17 cellular contexts compared by ENCODE assay signal in the genomic region with DNA sequence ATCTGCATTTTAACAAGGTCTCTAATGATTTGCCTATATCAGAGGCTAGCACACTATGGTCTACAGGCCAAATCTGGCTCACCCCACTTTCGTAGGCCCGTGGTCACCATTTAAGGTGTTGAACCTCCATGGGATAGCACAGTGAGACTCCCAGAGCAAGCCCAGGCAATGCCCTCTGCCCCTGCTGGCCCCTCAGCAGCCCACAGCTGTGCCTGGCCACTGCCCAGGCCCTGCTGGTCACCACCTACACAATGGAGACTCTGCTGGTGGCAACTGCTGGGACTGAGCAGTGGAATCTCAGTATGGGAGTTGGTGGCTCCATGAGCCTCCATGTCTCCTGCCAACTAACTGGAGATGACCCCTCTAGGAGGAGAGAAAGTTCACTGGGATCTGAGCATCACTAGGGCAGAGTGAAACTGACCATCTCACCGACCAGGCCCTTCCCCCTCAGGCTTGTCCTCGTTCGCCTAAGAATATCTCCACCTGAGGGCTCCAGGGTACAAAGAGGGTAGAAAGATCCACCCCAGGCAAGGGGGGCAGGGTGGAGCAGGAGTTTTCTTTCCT. TPM values are rescaled to one million over a fixed set of nuclear protein-coding genes. Genes with fewer than 3 reads are reported as not detected.
DNase-seq lines count a peak whose midpoint lies in the region; TF ChIP-seq lines count a peak whose summit lies in the region.
"Had no signal": no experiment of that assay in that cellular context is flagged by ENCODE, and none has a peak within 500 bp of the region (broad histone marks: within the 10 kb centered on the region; RNA-seq: fewer than 3 reads in every experiment).

No MANE protein-coding gene starts in this region.

- no peak overlapping the region for H2BK12ac ChIP-seq in neuronal stem cell (ENCODE audit: low read length)

- no peak overlapping the region for H3K23ac ChIP-seq in neuronal stem cell (ENCODE audit: low read depth, low read length, poor library complexity)

- H3K4ac ChIP-seq in neuronal stem cell (ENCODE audit: low read length): no peak overlapping the region

- in situ Hi-C loops in mammary epithelial cell (cut with MboI; ENCODE audit: low sequenced_read_pairs in 2 of 2): no loop called here

- peak overlapping the region; percentile 24 for H3K18ac ChIP-seq in neuronal stem cell (ENCODE audit: low read length)

- H3K9me3 Mint-ChIP-seq in activated CD4-positive, alpha-beta memory T cell treated with anti-CD3 and anti-CD28 coated beads for 36 hours: no peaks in the 10 kb centered on the region

- no TSS peak for BruUV-seq in mammary epithelial cell (replicated peaks; lab: Mats Ljungman, UMichigan)

- H2BK120ac ChIP-seq in neuronal stem cell (ENCODE audit: low read depth, low read length): no peak overlapping the region

- intact Hi-C loops in mammary epithelial cell (cut with micrococcal nuclease) (no loop called here), breast epithelium (cut with DNase I; ENCODE audit: low total_unique reads) (no loop called here), esophagus muscularis mucosa (cut with DNase I) (no loop called here), left ventricle myocardium inferior (cut with micrococcal nuclease) (no loop called here)
- intact Hi-C loops in activated CD4-positive, alpha-beta memory T cell treated with anti-CD3 and anti-CD28 coated beads for 36 hours (cut with micrococcal nuclease): no loop called here

- POLR2A ChIA-PET in activated CD4-positive, alpha-beta memory T cell treated with anti-CD3 and anti-CD28 coated beads for 36 hours (lab: Charles Lee): no interaction called here

- no peaks in the 10 kb centered on the region for H4K20me1 ChIP-seq in mammary epithelial cell (ENCODE audit: insufficient read depth, low read length)
- H4K20me1 ChIP-seq: BLaER1 had no signal

- no peaks in the 10 kb centered on the region for H3K4me1 ChIP-seq in mammary epithelial cell (ENCODE audit: insufficient read depth, low read length)
- no peaks in the 10 kb centered on the region for H3K4me1 ChIP-seq in breast epithelium
- H3K4me1 ChIP-seq in esophagus muscularis mucosa: no peaks in the 10 kb centered on the region
- peaks cover 0 to 6% of the 10 kb centered on the region in 2 donors for H3K4me1 ChIP-seq in neuronal stem cell (ENCODE audit: control insufficient read depth in 2 of 2, insufficient read depth in 1 of 2, low read depth in 1 of 2, low read length in 2 of 2)
- H3K4me1 ChIP-seq in left ventricle myocardium inferior: no peaks in the 10 kb centered on the region
- H3K4me1 ChIP-seq: BLaER1, HAP-1 had no signal

- H3K36me3 Mint-ChIP-seq in activated CD4-positive, alpha-beta memory T cell treated with anti-CD3 and anti-CD28 coated beads for 36 hours: no peaks in the 10 kb centered on the region
- H3K36me3 Mint-ChIP-seq: CD4-positive, CD25-positive, alpha-beta regulatory T cell had no signal

- no peak overlapping the region for H2BK5ac ChIP-seq in neuronal stem cell (ENCODE audit: low read length)

- no peaks in the 10 kb centered on the region for H3K79me1 ChIP-seq in neuronal stem cell (ENCODE audit: low read depth, low read length)

- H2BK15ac ChIP-seq in neuronal stem cell (ENCODE audit: low read length): no peak overlapping the region

- no peak overlapping the region for H3K4me3 ChIP-seq in mammary epithelial cell (replicated peaks in 1 of 3; ENCODE audit: insufficient read depth in 1 of 3, low read depth in 2 of 3, low read length in 3 of 3)
- H3K4me3 ChIP-seq in breast epithelium: no peak overlapping the region
- no peak overlapping the region for H3K4me3 ChIP-seq in esophagus muscularis mucosa
- H3K4me3 ChIP-seq in neuronal stem cell (ENCODE audit: low read length in 2 of 2): no peak overlapping the region
- no peak overlapping the region for H3K4me3 ChIP-seq in left ventricle myocardium inferior
- H3K4me3 ChIP-seq: BLaER1, GM23248, HAP-1 had no signal

- H3K9me3 ChIP-seq in mammary epithelial cell (replicated peaks; ENCODE audit: insufficient read depth, low read length) (no peaks in the 10 kb centered on the region), breast epithelium (no peaks in the 10 kb centered on the region), esophagus muscularis mucosa (no peaks in the 10 kb centered on the region), neuronal stem cell (replicated peaks in 1 of 2; ENCODE audit: control insufficient read depth in 2 of 2, insufficient read depth in 1 of 2, low read depth in 1 of 2, low read length in 2 of 2) (peaks cover 0 to 2% of the 10 kb centered on the region in 2 donors), left ventricle myocardium inferior (replicated peaks) (no peaks in the 10 kb centered on the region)
- H3K9me3 ChIP-seq: BLaER1, HAP-1 had no signal

- H3K4me2 ChIP-seq in mammary epithelial cell (ENCODE audit: insufficient read depth, low read depth, low read length): no peak overlapping the region
- H3K4me2 ChIP-seq in neuronal stem cell (ENCODE audit: insufficient read depth, low read length, poor library complexity, severe bottlenecking): no peak overlapping the region
- H3K4me2 ChIP-seq: BLaER1 had no signal

- dilution Hi-C loops in mammary epithelial cell (cut with HindIII; ENCODE audit: low sequenced_read_pairs): no loop called here

- H3K36me3 ChIP-seq in mammary epithelial cell (ENCODE audit: insufficient read depth, low read length) (no peaks in the 10 kb centered on the region), breast epithelium (no peaks in the 10 kb centered on the region), esophagus muscularis mucosa (no peaks in the 10 kb centered on the region), neuronal stem cell (replicated peaks in 1 of 2; ENCODE audit: control insufficient read depth in 2 of 2, insufficient read depth in 2 of 2, low read length in 2 of 2) (no peaks in the 10 kb centered on the region), left ventricle myocardium inferior (no peaks in the 10 kb centered on the region)
- H3K36me3 ChIP-seq: BLaER1, HAP-1 had no signal

- peak overlapping the region; percentile 12 for H2AFZ ChIP-seq in mammary epithelial cell (ENCODE audit: low read depth, low read length)
- no peak overlapping the region for H2AFZ ChIP-seq in neuronal stem cell (ENCODE audit: low read length)
- H2AFZ ChIP-seq: GM23248 had no signal

- no peak overlapping the region for H3K4me3 Mint-ChIP-seq in activated CD4-positive, alpha-beta memory T cell treated with anti-CD3 and anti-CD28 coated beads for 36 hours
- H3K4me3 Mint-ChIP-seq: CD4-positive, CD25-positive, alpha-beta regulatory T cell; IgD-negative memory B cell had no signal

- no peaks in the 10 kb centered on the region for H3K4me1 Mint-ChIP-seq in activated CD4-positive, alpha-beta memory T cell treated with anti-CD3 and anti-CD28 coated beads for 36 hours (ENCODE audit: low read depth)
- H3K4me1 Mint-ChIP-seq: CD4-positive, CD25-positive, alpha-beta regulatory T cell; IgD-negative memory B cell had no signal

- no peak for TF ChIP-seq EP300 in esophagus muscularis mucosa (IDR thresholded peaks at IDR 0.05)

- no peak overlapping the region for H3K14ac ChIP-seq in neuronal stem cell (ENCODE audit: low read length)

- 100% methylated on average over 4 of the region's 5 CpGs for WGBS in mammary epithelial cell (ENCODE audit: low coverage, missing lambda C conversion rate)
- 89% methylated on average over 5 of the region's 5 CpGs for WGBS in esophagus muscularis mucosa
- no CpG with 5 or more reads among the region's 5 CpGs for WGBS in neuronal stem cell (ENCODE audit: extremely low coverage in 2 of 2, insufficient read length in 2 of 2, insufficient replicate concordance in 1 of 2), 2 donors

- TF ChIP-seq POLR2A in breast epithelium (IDR thresholded peaks at IDR 0.05): no peak
- TF ChIP-seq POLR2A in esophagus muscularis mucosa (IDR thresholded peaks at IDR 0.05; ENCODE audit: low read depth): no peak

- no peak overlapping the region for H4K91ac ChIP-seq in neuronal stem cell (ENCODE audit: low read depth, low read length, poor library complexity)

- H3K27ac ChIP-seq in mammary epithelial cell (ENCODE audit: insufficient read depth, low read depth, low read length) (no peak overlapping the region), breast epithelium (no peak overlapping the region), esophagus muscularis mucosa (replicated peaks in 1 of 4) (no peak overlapping the region), neuronal stem cell (replicated peaks; ENCODE audit: low read length) (no peak overlapping the region), left ventricle myocardium inferior (replicated peaks) (no peak overlapping the region)
- H3K27ac ChIP-seq: 22Rv1, BLaER1, GM23248 had no signal

- H3K27ac Mint-ChIP-seq in activated CD4-positive, alpha-beta memory T cell treated with anti-CD3 and anti-CD28 coated beads for 36 hours: no peak overlapping the region
- H3K27ac Mint-ChIP-seq: CD4-positive, CD25-positive, alpha-beta regulatory T cell; IgD-negative memory B cell had no signal

- peaks cover 7% of the 10 kb centered on the region for H3K27me3 Mint-ChIP-seq in activated CD4-positive, alpha-beta memory T cell treated with anti-CD3 and anti-CD28 coated beads for 36 hours
- H3K27me3 Mint-ChIP-seq: CD4-positive, CD25-positive, alpha-beta regulatory T cell had no signal

- no peak overlapping the region for H2AK5ac ChIP-seq in neuronal stem cell (ENCODE audit: low read depth, low read length)

- H3K9ac ChIP-seq in mammary epithelial cell (ENCODE audit: insufficient read depth, low read length) (no peak overlapping the region), neuronal stem cell (ENCODE audit: low read depth, low read length, poor library complexity) (no peak overlapping the region)
- H3K9ac ChIP-seq: BLaER1, GM23248 had no signal

- no peaks in the 10 kb centered on the region for H3K79me2 ChIP-seq in mammary epithelial cell (ENCODE audit: insufficient read depth, low read length)

- no peak overlapping the region for H4K8ac ChIP-seq in neuronal stem cell (ENCODE audit: low read depth, low read length)

- TF ChIP-seq CTCF in mammary epithelial cell (conservative IDR thresholded peaks at IDR 0.05 in 1 of 2, IDR thresholded peaks at IDR 0.05 in 1 of 2; ENCODE audit: extremely low read depth in 1 of 2, insufficient read depth in 1 of 2, low read depth in 1 of 2, low read length in 2 of 2) (no peak), breast epithelium (IDR thresholded peaks at IDR 0.05) (no peak), esophagus muscularis mucosa (IDR thresholded peaks at IDR 0.05) (no peak), left ventricle myocardium inferior (IDR thresholded peaks at IDR 0.05; ENCODE audit: borderline replicate concordance) (no peak)

- DNase-seq in mammary epithelial cell (no peak), breast epithelium (ENCODE audit: low spot score in 2 of 2) (no peak), esophagus muscularis mucosa (ENCODE audit: extremely low spot score) (peak; percentile 66), neuronal stem cell (ENCODE audit: low spot score) (no peak), left ventricle myocardium inferior (no peak), Ammon's horn (ENCODE audit: low spot score) (no peak), activated T-cell treated with anti-CD3 and anti-CD28 coated beads for 4 hours (no peak)
- DNase-seq in activated CD4-positive, alpha-beta memory T cell treated with anti-CD3 and anti-CD28 coated beads for 36 hours: no peak
- DNase-seq: CD4-positive, CD25-positive, alpha-beta regulatory T cell; DMS53; GM23248 had no signal

- CTCF ChIA-PET in mammary epithelial cell (lab: Charles Lee; ENCODE audit: low non-redundant PET): no interaction called here
- CTCF ChIA-PET in activated CD4-positive, alpha-beta memory T cell treated with anti-CD3 and anti-CD28 coated beads for 36 hours (lab: Charles Lee): no interaction called here

- H3K27me3 ChIP-seq in mammary epithelial cell (ENCODE audit: insufficient read depth, low read length): no peaks in the 10 kb centered on the region
- H3K27me3 ChIP-seq in breast epithelium: no peaks in the 10 kb centered on the region
- H3K27me3 ChIP-seq in esophagus muscularis mucosa: no peaks in the 10 kb centered on the region
- H3K27me3 ChIP-seq in neuronal stem cell (ENCODE audit: control insufficient read depth in 3 of 3, insufficient read depth in 3 of 3, low read depth in 1 of 3, low read length in 3 of 3): no peaks in the 10 kb centered on the region
- H3K27me3 ChIP-seq in left ventricle myocardium inferior (ENCODE audit: low read depth): peaks cover 3% of the 10 kb centered on the region
- H3K27me3 ChIP-seq: BLaER1 had no signal

RNA-seq across cellular contexts. Expression of a gene that starts 2.3 kb away (rescaled TPM):
- total RNA-seq in mammary epithelial cell (not detected), breast epithelium (not detected), esophagus muscularis mucosa (not detected), left ventricle myocardium inferior (not detected)
- not detected for polyA plus RNA-seq in mammary epithelial cell
- polyA minus RNA-seq in mammary epithelial cell: not detected
- not detected for polyA plus RNA-seq in neuronal stem cell (2013, experiment 1 of 2)
- not detected for polyA plus RNA-seq in neuronal stem cell (2013, experiment 2 of 2)
- total RNA-seq in activated CD4-positive, alpha-beta memory T cell treated with anti-CD3 and anti-CD28 coated beads for 36 hours: not detected
- total RNA-seq: A673; CD4-positive, CD25-positive, alpha-beta regulatory T cell; GM23248; HT-29 had no signal
- polyA plus RNA-seq: CD4-positive, CD25-positive, alpha-beta regulatory T cell; GM23248; IgD-negative memory B cell had no signal

RNA-seq across cellular contexts. Expression of a gene that starts 13.8 kb away (rescaled TPM):
- total RNA-seq in mammary epithelial cell: 1 to 10 TPM; 5.7 to 5.9 TPM
- 5.4 TPM for polyA plus RNA-seq in mammary epithelial cell
- 6.8 TPM for polyA minus RNA-seq in mammary epithelial cell
- 1 to 10 TPM in 2 of 3 donors, under 1 TPM in 1; 0.98 to 7.2 (median 1.3) TPM for total RNA-seq in breast epithelium
- under 1 TPM in 2 of 4 donors, not detected in 2; 0.26 to 0.29 TPM for total RNA-seq in esophagus muscularis mucosa
- polyA plus RNA-seq in neuronal stem cell (2013, experiment 1 of 2): 2.5 TPM
- polyA plus RNA-seq in neuronal stem cell (2013, experiment 2 of 2): 2.6 TPM
- 0.16 TPM for total RNA-seq in left ventricle myocardium inferior
- not detected for total RNA-seq in activated CD4-positive, alpha-beta memory T cell treated with anti-CD3 and anti-CD28 coated beads for 36 hours
- total RNA-seq: A673; CD4-positive, CD25-positive, alpha-beta regulatory T cell; GM23248; HT-29 had no signal
- polyA plus RNA-seq: CD4-positive, CD25-positive, alpha-beta regulatory T cell; GM23248; IgD-negative memory B cell had no signal

RNA-seq across cellular contexts. Expression of a gene that starts 44.2 kb away (rescaled TPM):
- total RNA-seq in mammary epithelial cell (under 1 TPM in 1 of 2 donors, not detected in 1; 0.14 TPM), breast epithelium (1 to 10 TPM in 1 of 3 donors, under 1 TPM in 1, not detected in 1; 0.29 to 1.3 TPM), esophagus muscularis mucosa (under 1 TPM in 1 of 4 donors, not detected in 3; 0.17 TPM), left ventricle myocardium inferior (not detected)
- 0.12 TPM for polyA plus RNA-seq in mammary epithelial cell
- polyA minus RNA-seq in mammary epithelial cell: 2.1 TPM
- polyA plus RNA-seq in neuronal stem cell (2013, experiment 1 of 2): not detected
- polyA plus RNA-seq in neuronal stem cell (2013, experiment 2 of 2): not detected
- total RNA-seq in activated CD4-positive, alpha-beta memory T cell treated with anti-CD3 and anti-CD28 coated beads for 36 hours: not detected
- total RNA-seq: A673; CD4-positive, CD25-positive, alpha-beta regulatory T cell; GM23248 had no signal
- polyA plus RNA-seq: CD4-positive, CD25-positive, alpha-beta regulatory T cell; GM23248; IgD-negative memory B cell had no signal
